In genomic region chr1:16072616-16073484, GRCh38 we compare ENCODE assay signal across 9 cellular contexts. TPM values are rescaled to one million over a fixed set of nuclear protein-coding genes. Genes with fewer than 3 reads are reported as not detected.
A peak's percentile ranks its signal among the peaks of the same experiment; 100 is the strongest.
DNase-seq lines count a peak whose midpoint lies in the region; ATAC-seq and TF ChIP-seq lines count a peak whose summit lies in the region.
"Had no signal": no experiment of that assay in that cellular context is flagged by ENCODE, and none has a peak within 500 bp of the region (broad histone marks: within the 10 kb centered on the region; RNA-seq: fewer than 3 reads in every experiment).

No MANE protein-coding gene starts in this region.

- peaks cover 51% of the 10 kb centered on the region for H3K4me1 Mint-ChIP-seq in activated CD8-positive, alpha-beta T cell treated with anti-CD3 and anti-CD28 coated beads, Interleukin-2, amount 10 ng/mL, durations not matched to agents 7 days and 5 days (ENCODE audit: low read depth)

- H3K27ac ChIP-seq in left ventricle myocardium inferior (replicated peaks) (no peak overlapping the region), upper lobe of right lung (no peak overlapping the region)
- H3K27ac ChIP-seq: epithelial cell of prostate had no signal

- no peak for TF ChIP-seq CTCF in left ventricle myocardium inferior (IDR thresholded peaks at IDR 0.05; ENCODE audit: borderline replicate concordance)
- TF ChIP-seq CTCF in upper lobe of right lung (IDR thresholded peaks at IDR 0.05), result no peak

- H3K9me3 Mint-ChIP-seq in activated CD8-positive, alpha-beta T cell treated with anti-CD3 and anti-CD28 coated beads, Interleukin-2, amount 10 ng/mL, durations not matched to agents 7 days and 5 days (ENCODE audit: insufficient read depth), result no peaks in the 10 kb centered on the region

- ATAC-seq in left ventricle myocardium superior, result no peak
- peak; percentile 37 for ATAC-seq in activated CD8-positive, alpha-beta T cell treated with anti-CD3 and anti-CD28 coated beads, Interleukin-2, amount 10 ng/mL, durations not matched to agents 7 days and 5 days
- ATAC-seq in upper lobe of right lung, result no peak
- ATAC-seq in HG02759 (IDR thresholded peaks at IDR 0.05; ENCODE audit: unreplicated experiment), result no peak
- no peak for ATAC-seq in HG02973 (IDR thresholded peaks at IDR 0.05; ENCODE audit: unreplicated experiment)

- no peak for DNase-seq in left ventricle myocardium inferior
- DNase-seq in left ventricle myocardium superior, result no peak
- no peak for DNase-seq in activated CD8-positive, alpha-beta T cell treated with anti-CD3 and anti-CD28 coated beads, Interleukin-2, amount 10 ng/mL, durations not matched to agents 7 days and 5 days
- DNase-seq in upper lobe of right lung, result no peak
- no peak for DNase-seq in NCI-H187 (lab: John Stamatoyannopoulos, UW)

- intact Hi-C loops in left ventricle myocardium inferior (cut with micrococcal nuclease), result no loop called here
- intact Hi-C loops in left ventricle myocardium superior (cut with micrococcal nuclease), result loop anchor here (10.0 kb wide), 1 partner anchor 292 kb away; the partner anchor contains the start of gene SZRD1
- intact Hi-C loops in upper lobe of right lung (cut with DNase I), result no loop called here

- CTCF ChIA-PET in activated CD8-positive, alpha-beta T cell treated with anti-CD3 and anti-CD28 coated beads, Interleukin-2, amount 10 ng/mL, durations not matched to agents 7 days and 5 days (lab: Charles Lee), result interaction anchor here (1.0 to 2.0 kb wide), 12 partner anchors 10 to 295 kb away, joined by 3 to 10 read pairs (median 4); partner anchors contain the start of gene CPLANE2

- H3K4me1 ChIP-seq in left ventricle myocardium inferior (peaks cover 55% of the 10 kb centered on the region), upper lobe of right lung (peaks cover 5% of the 10 kb centered on the region)

- POLR2A ChIA-PET in activated CD8-positive, alpha-beta T cell treated with anti-CD3 and anti-CD28 coated beads, Interleukin-2, amount 10 ng/mL, durations not matched to agents 7 days and 5 days (lab: Charles Lee), result interaction anchor here (0.6 kb wide), 1 partner anchor 145 kb away, joined by 3 read pairs; no protein-coding TSS in a partner anchor

- no peaks in the 10 kb centered on the region for H3K36me3 Mint-ChIP-seq in activated CD8-positive, alpha-beta T cell treated with anti-CD3 and anti-CD28 coated beads, Interleukin-2, amount 10 ng/mL, durations not matched to agents 7 days and 5 days (ENCODE audit: low read depth)

- H3K27me3 ChIP-seq in left ventricle myocardium inferior (ENCODE audit: low read depth) (peaks cover 16% of the 10 kb centered on the region), upper lobe of right lung (peaks cover 11% of the 10 kb centered on the region)

- peaks cover 18% of the 10 kb centered on the region for H3K27me3 Mint-ChIP-seq in activated CD8-positive, alpha-beta T cell treated with anti-CD3 and anti-CD28 coated beads, Interleukin-2, amount 10 ng/mL, durations not matched to agents 7 days and 5 days (ENCODE audit: low read depth)

- peak overlapping the region; percentile 67 for H3K4me3 ChIP-seq in left ventricle myocardium inferior
- H3K4me3 ChIP-seq in iPS-18c (ENCODE audit: insufficient read depth, low read depth, low read length), result peak overlapping the region; percentile 51
- peak overlapping the region; percentile 16 for H3K4me3 ChIP-seq in upper lobe of right lung

- peak overlapping the region; percentile 42 for H3K4me3 Mint-ChIP-seq in activated CD8-positive, alpha-beta T cell treated with anti-CD3 and anti-CD28 coated beads, Interleukin-2, amount 10 ng/mL, durations not matched to agents 7 days and 5 days

- no peak overlapping the region for H3K27ac Mint-ChIP-seq in activated CD8-positive, alpha-beta T cell treated with anti-CD3 and anti-CD28 coated beads, Interleukin-2, amount 10 ng/mL, durations not matched to agents 7 days and 5 days

- H3K36me3 ChIP-seq in left ventricle myocardium inferior (no peaks in the 10 kb centered on the region), upper lobe of right lung (no peaks in the 10 kb centered on the region)

- no peaks in the 10 kb centered on the region for H3K9me3 ChIP-seq in left ventricle myocardium inferior (replicated peaks)
- H3K9me3 ChIP-seq in iPS-18c (ENCODE audit: control insufficient read depth, insufficient read depth, low read length), result no peaks in the 10 kb centered on the region
- H3K9me3 ChIP-seq in upper lobe of right lung, result no peaks in the 10 kb centered on the region

RNA-seq across cellular contexts. Expression of gene FAM131C, which starts 0.6 kb away (rescaled TPM):
- total RNA-seq in left ventricle myocardium inferior (5.4 TPM), left ventricle myocardium superior (3.7 TPM), upper lobe of right lung (not detected)
- 1 to 10 TPM; 6.0 to 6.1 TPM for total RNA-seq in activated CD8-positive, alpha-beta T cell treated with anti-CD3 and anti-CD28 coated beads, Interleukin-2, amount 10 ng/mL, durations not matched to agents 7 days and 5 days

RNA-seq across cellular contexts. Expression of gene CLCNKB, which starts 29.3 kb away (rescaled TPM):
- total RNA-seq in left ventricle myocardium inferior (1.3 TPM), left ventricle myocardium superior (2.1 TPM), upper lobe of right lung (0.35 TPM)
- not detected for total RNA-seq in activated CD8-positive, alpha-beta T cell treated with anti-CD3 and anti-CD28 coated beads, Interleukin-2, amount 10 ng/mL, durations not matched to agents 7 days and 5 days

RNA-seq across cellular contexts. Expression of gene CLCNKA, which starts 51.0 kb away (rescaled TPM):
- 0.16 TPM for total RNA-seq in left ventricle myocardium inferior
- total RNA-seq in left ventricle myocardium superior, result 0.15 TPM
- total RNA-seq in activated CD8-positive, alpha-beta T cell treated with anti-CD3 and anti-CD28 coated beads, Interleukin-2, amount 10 ng/mL, durations not matched to agents 7 days and 5 days, result not detected
- not detected for total RNA-seq in upper lobe of right lung

RNA-seq across cellular contexts. Expression of gene HSPB7, which starts 55.0 kb away (rescaled TPM):
- total RNA-seq in left ventricle myocardium inferior (4,061 TPM), left ventricle myocardium superior (3,996 TPM), upper lobe of right lung (10.7 TPM)
- total RNA-seq in activated CD8-positive, alpha-beta T cell treated with anti-CD3 and anti-CD28 coated beads, Interleukin-2, amount 10 ng/mL, durations not matched to agents 7 days and 5 days, result not detected

Comparison
In these comparisons a context has a peak if more than half of its experiments do, and no peak if none do; other contexts are left out.
1. H3K4me3 ChIP-seq: peak in every context shown above with its lines; median percentile 67 in left ventricle myocardium inferior; 51 in iPS-18c; 16 in upper lobe of right lung.